30 cellular contexts compared by ENCODE assay signal in the genomic region with DNA sequence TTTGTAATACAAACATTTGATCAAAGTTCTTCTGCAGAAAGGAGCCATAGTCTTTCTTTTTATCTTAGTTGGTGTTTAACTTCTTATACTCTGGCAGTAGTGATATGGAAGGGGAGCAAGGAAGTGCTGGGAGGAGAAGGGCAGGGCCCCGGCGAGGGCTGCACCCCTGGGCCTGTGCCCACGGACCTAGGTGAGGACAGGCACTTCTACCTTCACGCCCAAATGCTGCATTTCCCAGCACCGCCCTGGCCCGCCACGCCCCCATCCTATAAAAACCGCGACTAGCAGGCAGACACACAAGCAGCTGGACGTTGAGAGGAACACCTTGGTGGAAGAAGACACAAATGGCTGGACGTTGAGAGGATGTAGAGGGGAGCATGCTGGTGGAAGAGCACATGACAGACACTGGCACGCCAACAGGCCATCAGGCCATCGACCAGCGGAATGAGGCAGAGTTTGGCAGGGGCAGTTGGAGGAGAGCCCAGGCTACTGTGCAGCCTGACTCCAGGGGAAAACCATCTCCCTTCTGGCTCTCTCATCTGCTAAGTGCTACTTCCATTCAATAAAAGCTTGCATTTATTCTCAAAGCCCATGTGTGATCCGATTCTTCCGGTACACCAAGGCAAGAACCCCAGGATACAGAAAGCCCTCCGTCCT.
DNase-seq lines count a peak whose midpoint lies in the region; ATAC-seq and TF ChIP-seq lines count a peak whose summit lies in the region.
"Had no signal": no experiment of that assay in that cellular context is flagged by ENCODE, and none has a peak within 500 bp of the region (broad histone marks: within the 10 kb centered on the region; RNA-seq: fewer than 3 reads in every experiment).

No MANE protein-coding gene starts in this region.

- no peaks in the 10 kb centered on the region for H3K4me1 ChIP-seq in GM23338 (ENCODE audit: insufficient read depth)
- H3K4me1 ChIP-seq: heart right ventricle had no signal

- H3K4me3 Mint-ChIP-seq in GM23338 (no peak overlapping the region), mesothelial cell of epicardium (no peak overlapping the region)
- H3K4me3 Mint-ChIP-seq in stimulated activated memory B cell treated with anti-CD40 and anti-IgM and Interleukin-4, amounts not matched to agents 10 μg/mL and 1 μg/mL and 100 μg/mL, for 72 hours, result no peak overlapping the region
- H3K4me3 Mint-ChIP-seq: activated naive CD4-positive, alpha-beta T cell treated with anti-CD3 and anti-CD28 coated beads, Interleukin-2, amount 10 ng/mL, durations not matched to agents 7 days and 5 days; effector memory CD8-positive, alpha-beta T cell; IgD-negative memory B cell; type B pancreatic cell had no signal

- H3K36me3 ChIP-seq in GM23338 (ENCODE audit: insufficient read depth), result no peaks in the 10 kb centered on the region
- H3K36me3 ChIP-seq: BLaER1, brain microvascular endothelial cell, heart right ventricle, neutrophil had no signal

- H3K27me3 ChIP-seq in GM23338 (ENCODE audit: insufficient read depth), result no peaks in the 10 kb centered on the region
- H3K27me3 ChIP-seq: BLaER1, brain microvascular endothelial cell, heart right ventricle, neutrophil had no signal

- H3F3A ChIP-seq in GM23338 (replicated peaks; ENCODE audit: low read depth), result no peaks in the 10 kb centered on the region

- no peaks in the 10 kb centered on the region for H3K79me2 ChIP-seq in GM23338 (replicated peaks; ENCODE audit: insufficient read depth)

- H3K4me3 ChIP-seq in GM23338, result no peak overlapping the region
- H3K4me3 ChIP-seq: BLaER1, coronary artery, heart right ventricle, lung, skin epidermis had no signal

- H3K27me3 Mint-ChIP-seq in GM23338 (ENCODE audit: insufficient read depth, low read depth, poor library complexity) (no peaks in the 10 kb centered on the region), mesothelial cell of epicardium (ENCODE audit: low read depth) (no peaks in the 10 kb centered on the region)
- H3K27me3 Mint-ChIP-seq in stimulated activated memory B cell treated with anti-CD40 and anti-IgM and Interleukin-4, amounts not matched to agents 10 μg/mL and 1 μg/mL and 100 μg/mL, for 72 hours, result no peaks in the 10 kb centered on the region
- H3K27me3 Mint-ChIP-seq: activated naive CD4-positive, alpha-beta T cell treated with anti-CD3 and anti-CD28 coated beads, Interleukin-2, amount 10 ng/mL, durations not matched to agents 7 days and 5 days; type B pancreatic cell had no signal

- H3K27ac Mint-ChIP-seq in GM23338 (no peak overlapping the region), mesothelial cell of epicardium (peak overlapping the region; percentile 44)
- no peak overlapping the region for H3K27ac Mint-ChIP-seq in stimulated activated memory B cell treated with anti-CD40 and anti-IgM and Interleukin-4, amounts not matched to agents 10 μg/mL and 1 μg/mL and 100 μg/mL, for 72 hours
- H3K27ac Mint-ChIP-seq: activated naive CD4-positive, alpha-beta T cell treated with anti-CD3 and anti-CD28 coated beads, Interleukin-2, amount 10 ng/mL, durations not matched to agents 7 days and 5 days; effector memory CD8-positive, alpha-beta T cell; IgD-negative memory B cell; type B pancreatic cell had no signal

- H3K4me1 Mint-ChIP-seq in GM23338 (no peaks in the 10 kb centered on the region), mesothelial cell of epicardium (peaks cover 9% of the 10 kb centered on the region)
- peaks cover 4% of the 10 kb centered on the region for H3K4me1 Mint-ChIP-seq in stimulated activated memory B cell treated with anti-CD40 and anti-IgM and Interleukin-4, amounts not matched to agents 10 μg/mL and 1 μg/mL and 100 μg/mL, for 72 hours
- H3K4me1 Mint-ChIP-seq: activated naive CD4-positive, alpha-beta T cell treated with anti-CD3 and anti-CD28 coated beads, Interleukin-2, amount 10 ng/mL, durations not matched to agents 7 days and 5 days had no signal

- H3K9me3 Mint-ChIP-seq in GM23338 (no peaks in the 10 kb centered on the region), mesothelial cell of epicardium (peaks cover 19% of the 10 kb centered on the region)
- peaks cover 3% of the 10 kb centered on the region for H3K9me3 Mint-ChIP-seq in stimulated activated memory B cell treated with anti-CD40 and anti-IgM and Interleukin-4, amounts not matched to agents 10 μg/mL and 1 μg/mL and 100 μg/mL, for 72 hours
- H3K9me3 Mint-ChIP-seq: activated naive CD4-positive, alpha-beta T cell treated with anti-CD3 and anti-CD28 coated beads, Interleukin-2, amount 10 ng/mL, durations not matched to agents 7 days and 5 days; IgD-negative memory B cell; type B pancreatic cell had no signal

- peak overlapping the region; percentile 59; the same call in 1 of the 2 replicates for H2AFZ ChIP-seq in GM23338

- no peaks in the 10 kb centered on the region for H3K36me3 Mint-ChIP-seq in GM23338 (ENCODE audit: low read depth)
- no peaks in the 10 kb centered on the region for H3K36me3 Mint-ChIP-seq in mesothelial cell of epicardium
- no peaks in the 10 kb centered on the region for H3K36me3 Mint-ChIP-seq in stimulated activated memory B cell treated with anti-CD40 and anti-IgM and Interleukin-4, amounts not matched to agents 10 μg/mL and 1 μg/mL and 100 μg/mL, for 72 hours
- H3K36me3 Mint-ChIP-seq: activated naive CD4-positive, alpha-beta T cell treated with anti-CD3 and anti-CD28 coated beads, Interleukin-2, amount 10 ng/mL, durations not matched to agents 7 days and 5 days; type B pancreatic cell had no signal

- no peak for DNase-seq in GM23338 (ENCODE audit: low spot score)
- DNase-seq in cerebellar cortex (ENCODE audit: low spot score), result peak; percentile 92
- no peak for DNase-seq in mesothelial cell of epicardium (ENCODE audit: low spot score in 2 of 2, unreplicated experiment in 2 of 2)
- DNase-seq in SIG-M5 (lab: John Stamatoyannopoulos, UW), result no peak
- DNase-seq: activated CD4-positive, alpha-beta T cell treated with anti-CD3 and anti-CD28 coated beads, Interleukin-2, amount 50 U/mL, for 1 hour; activated naive CD4-positive, alpha-beta T cell treated with anti-CD3 and anti-CD28 coated beads, Interleukin-2, amount 10 ng/mL, durations not matched to agents 7 days and 5 days; activated T-cell treated with anti-CD3 and anti-CD28 coated beads, Interleukin-2, amount 50 U/mL, for 48 hours; brain microvascular endothelial cell; COR-L47; effector memory CD8-positive, alpha-beta T cell; foreskin fibroblast; GOT3; heart right ventricle; NCI-H1048; NCI-H1694; NCI-H524 treated with DMSO at 0.1 percent for 48 hours; stimulated activated CD4-positive, alpha-beta T cell treated with anti-CD3 and anti-CD28 coated beads, Interleukin-1b, Interleukin-23, amount 100 ng/mL, for 48 hours; stimulated activated CD8-positive, alpha-beta memory T cell treated with anti-CD3 and anti-CD28 coated beads, Interleukin-4, amount 100 ng/mL, for 48 hours; SW 1271; T-helper 9 cell had no signal

- peaks cover 5% of the 10 kb centered on the region; the same call in 1 of the 2 replicates for H3K9me2 ChIP-seq in GM23338 (ENCODE audit: insufficient read depth)

- TF ChIP-seq CTCF in GM23338 (conservative IDR thresholded peaks at IDR 0.05; ENCODE audit: low read depth in 2 of 2) (no peak), mesothelial cell of epicardium (IDR thresholded peaks at IDR 0.05; ENCODE audit: unreplicated experiment) (no peak)

- no peak overlapping the region for H3K27ac ChIP-seq in GM23338 (ENCODE audit: low read depth)
- H3K27ac ChIP-seq: BLaER1, brain microvascular endothelial cell, coronary artery, heart right ventricle, neutrophil, skin epidermis had no signal

- H3K4me2 ChIP-seq in GM23338, result no peak overlapping the region
- H3K4me2 ChIP-seq: BLaER1 had no signal

- H4K20me1 ChIP-seq in GM23338 (replicated peaks; ENCODE audit: insufficient read depth), result no peaks in the 10 kb centered on the region
- H4K20me1 ChIP-seq: BLaER1 had no signal

- ATAC-seq in GM23338 (no peak), HG03095 (IDR thresholded peaks at IDR 0.05; ENCODE audit: unreplicated experiment) (no peak), GM18511 (IDR thresholded peaks at IDR 0.05; ENCODE audit: unreplicated experiment) (no peak)
- ATAC-seq in stimulated activated memory B cell treated with anti-CD40 and anti-IgM and Interleukin-4, amounts not matched to agents 10 μg/mL and 1 μg/mL and 100 μg/mL, for 72 hours, result peak; percentile 31
- ATAC-seq: effector memory CD8-positive, alpha-beta T cell; heart right ventricle had no signal
